In genomic region chr19:5978606-5979552, GRCh38 we compare ENCODE assay signal across 8 cellular contexts. TPM values are rescaled to one million over a fixed set of nuclear protein-coding genes. Genes with fewer than 3 reads are reported as not detected.
DNase-seq lines count a peak whose midpoint lies in the region; ATAC-seq and TF ChIP-seq lines count a peak whose summit lies in the region.

No MANE protein-coding gene starts in this region.

- TF ChIP-seq CTCF in brain (conservative IDR thresholded peaks at IDR 0.05), result no peak
- no peak for TF ChIP-seq CTCF in type B pancreatic cell (conservative IDR thresholded peaks at IDR 0.05)

- peaks cover 22% of the 10 kb centered on the region for H3K36me3 Mint-ChIP-seq in activated naive CD4-positive, alpha-beta T cell treated with anti-CD3 and anti-CD28 coated beads for 36 hours (ENCODE audit: low read depth)
- H3K36me3 Mint-ChIP-seq in brain (peaks cover 19% of the 10 kb centered on the region), memory B cell (peaks cover 12% of the 10 kb centered on the region), type B pancreatic cell (peaks cover 5% of the 10 kb centered on the region)

- peaks cover 55% of the 10 kb centered on the region for H3K4me1 Mint-ChIP-seq in activated naive CD4-positive, alpha-beta T cell treated with anti-CD3 and anti-CD28 coated beads for 36 hours (ENCODE audit: low read depth)
- H3K4me1 Mint-ChIP-seq in brain (peaks cover 55% of the 10 kb centered on the region), memory B cell (peaks cover 39% of the 10 kb centered on the region), type B pancreatic cell (ENCODE audit: unreplicated experiment) (peaks cover 31% of the 10 kb centered on the region)

- peak; percentile 27 for DNase-seq in activated naive CD4-positive, alpha-beta T cell treated with anti-CD3 and anti-CD28 coated beads for 36 hours
- no peak for DNase-seq in activated naive CD4-positive, alpha-beta T cell treated with Interleukin-2 at 50 U/mL for 16 hours
- DNase-seq in memory B cell (ENCODE audit: low spot score in 2 of 2) (no peak), type B pancreatic cell (ENCODE audit: extremely low spot score, unreplicated experiment) (no peak), amniotic stem cell (lab: John Stamatoyannopoulos, UW) (no peak), NCI-H1092 (lab: John Stamatoyannopoulos, UW) (no peak)

- no peaks in the 10 kb centered on the region for H3K9me3 Mint-ChIP-seq in activated naive CD4-positive, alpha-beta T cell treated with anti-CD3 and anti-CD28 coated beads for 36 hours
- H3K9me3 Mint-ChIP-seq in brain (peaks cover 0 to 3% (median 0%) of the 10 kb centered on the region in 5 experiments), memory B cell (no peaks in the 10 kb centered on the region), type B pancreatic cell (no peaks in the 10 kb centered on the region)

- intact Hi-C loops in activated naive CD4-positive, alpha-beta T cell treated with anti-CD3 and anti-CD28 coated beads for 36 hours (cut with micrococcal nuclease), result loop anchor here (1.0 to 10.0 kb wide), 7 partner anchors 11 to 383 kb away; partner anchors contain the start of genes CLPP, DUS3L, RFX2 and SAFB

- no peaks in the 10 kb centered on the region for H3K27me3 Mint-ChIP-seq in activated naive CD4-positive, alpha-beta T cell treated with anti-CD3 and anti-CD28 coated beads for 36 hours (ENCODE audit: low read depth)
- peaks cover 19% of the 10 kb centered on the region for H3K27me3 Mint-ChIP-seq in brain
- no peaks in the 10 kb centered on the region for H3K27me3 Mint-ChIP-seq in memory B cell
- no peaks in the 10 kb centered on the region for H3K27me3 Mint-ChIP-seq in type B pancreatic cell

- H3K27ac Mint-ChIP-seq in activated naive CD4-positive, alpha-beta T cell treated with anti-CD3 and anti-CD28 coated beads for 36 hours, result peak overlapping the region; percentile 89
- peak overlapping the region; percentile 91 to 97 (median 95) for H3K27ac Mint-ChIP-seq in brain
- H3K27ac Mint-ChIP-seq in memory B cell, result peak overlapping the region; percentile 92
- peak overlapping the region; percentile 90 for H3K27ac Mint-ChIP-seq in type B pancreatic cell

- no peak for ATAC-seq in memory B cell (ENCODE audit: low read depth)
- no peak for ATAC-seq in HG02588 (IDR thresholded peaks at IDR 0.05; ENCODE audit: unreplicated experiment)

- CTCF ChIA-PET in activated naive CD4-positive, alpha-beta T cell treated with anti-CD3 and anti-CD28 coated beads for 36 hours (lab: Charles Lee), result interaction anchor here (0.6 to 4.5 kb wide), 7 partner anchors 9 to 101 kb away, joined by 3 to 23 read pairs (median 5); partner anchors contain the start of gene NDUFA11

- peak overlapping the region; percentile 98 for H3K4me3 Mint-ChIP-seq in activated naive CD4-positive, alpha-beta T cell treated with anti-CD3 and anti-CD28 coated beads for 36 hours
- H3K4me3 Mint-ChIP-seq in brain (peak overlapping the region; percentile 89 to 99 (median 98)), memory B cell (peak overlapping the region; percentile 98), type B pancreatic cell (peak overlapping the region; percentile 93)

RNA-seq across cellular contexts. Expression of gene RANBP3, which starts 0.9 kb away (rescaled TPM):
- 10 to 100 TPM; 77.9 to 80.5 TPM for total RNA-seq in activated naive CD4-positive, alpha-beta T cell treated with anti-CD3 and anti-CD28 coated beads for 36 hours
- 183 TPM for polyA plus RNA-seq in brain (ENCODE audit: insufficient read depth, low read depth, low replicate concordance)
- total RNA-seq in type B pancreatic cell (ENCODE audit: low replicate concordance), result 75.5 and 92.4 TPM in 2 replicates
